ENCODE assay signal across 8 cellular contexts in genomic region chr10:124290095-124290795, GRCh38.
DNase-seq lines count a peak whose midpoint lies in the region; ATAC-seq and TF ChIP-seq lines count a peak whose summit lies in the region.

No MANE protein-coding gene starts in this region.

- H3K27ac ChIP-seq in SJCRH30 (peak overlapping the region; percentile 20), mesenchymal stem cell (ENCODE audit: low read length, poor library complexity, severe bottlenecking) (no peak overlapping the region)

- H3K4me1 Mint-ChIP-seq in HFFc6 (ENCODE audit: low read depth), result no peaks in the 10 kb centered on the region

- no peaks in the 10 kb centered on the region for H3K9me3 ChIP-seq in SJCRH30 (replicated peaks)
- no peaks in the 10 kb centered on the region for H3K9me3 ChIP-seq in mesenchymal stem cell (ENCODE audit: control insufficient read depth, low read length)
- H3K9me3 ChIP-seq in HAP-1, result no peaks in the 10 kb centered on the region

- TF ChIP-seq CTCF in GM13977 (IDR thresholded peaks at IDR 0.05; ENCODE audit: extremely low read depth, insufficient read depth, missing control alignments), result no peak
- TF ChIP-seq CTCF in HFFc6 (IDR thresholded peaks at IDR 0.05), result no peak

- H3K4me2 ChIP-seq in mesenchymal stem cell (ENCODE audit: low read length, poor library complexity, severe bottlenecking), result no peak overlapping the region

- peak overlapping the region in 1 of 2 experiments; percentile 75 for H3K14ac ChIP-seq in mesenchymal stem cell (ENCODE audit: low read length in 2 of 2)

- H2AK5ac ChIP-seq in mesenchymal stem cell (ENCODE audit: low read length, severe bottlenecking), result peak overlapping the region; percentile 18

- H4K91ac ChIP-seq in mesenchymal stem cell (ENCODE audit: low read length), result peak overlapping the region; percentile 90

- H3K27ac Mint-ChIP-seq in HFFc6, result no peak overlapping the region

- in situ Hi-C loops in GM13977 (cut with MboI; ENCODE audit: low pct_unique_long_range_greater_than_20kb, low sequenced_read_pairs, unreplicated experiment) (no loop called here), HAP-1 (cut with MboI; ENCODE audit: low sequenced_read_pairs) (no loop called here)

- H3K23ac ChIP-seq in mesenchymal stem cell (ENCODE audit: low read length in 2 of 2), result no peak overlapping the region

- no peak overlapping the region for H2BK15ac ChIP-seq in mesenchymal stem cell (ENCODE audit: low read depth, poor library complexity, severe bottlenecking)

- H2BK5ac ChIP-seq in mesenchymal stem cell (ENCODE audit: low read depth, low read length, poor library complexity, severe bottlenecking), result no peak overlapping the region

- H3K4me3 Mint-ChIP-seq in HFFc6, result no peak overlapping the region

- H3K4me1 ChIP-seq in SJCRH30 (peaks cover 24% of the 10 kb centered on the region), mesenchymal stem cell (ENCODE audit: control insufficient read depth, insufficient read depth, low read depth, low read length) (peaks cover 18% of the 10 kb centered on the region), HAP-1 (no peaks in the 10 kb centered on the region)

- ATAC-seq in HG02885 (IDR thresholded peaks at IDR 0.05; ENCODE audit: poor library complexity, unreplicated experiment), result peak; percentile 65

- no peak overlapping the region for H3K9ac ChIP-seq in mesenchymal stem cell (ENCODE audit: low read length)

- H3K27me3 ChIP-seq in SJCRH30 (no peaks in the 10 kb centered on the region), mesenchymal stem cell (ENCODE audit: control insufficient read depth in 1 of 2, insufficient read depth in 1 of 2, low read length in 2 of 2) (peaks cover 0 to 14% of the 10 kb centered on the region in 2 experiments), HAP-1 (ENCODE audit: low read depth) (no peaks in the 10 kb centered on the region)

- 36% methylated on average over 14 of the region's 14 CpGs for WGBS in mesenchymal stem cell

- H3K79me1 ChIP-seq in mesenchymal stem cell (replicated peaks; ENCODE audit: low read length, poor library complexity, severe bottlenecking), result no peaks in the 10 kb centered on the region

- peak overlapping the region; percentile 33 to 42 for H3K18ac ChIP-seq in mesenchymal stem cell (ENCODE audit: low read depth in 1 of 2, low read length in 2 of 2)

- peak overlapping the region; percentile 11 to 81 for H2BK12ac ChIP-seq in mesenchymal stem cell (ENCODE audit: low read length in 2 of 2)

- no peaks in the 10 kb centered on the region; the same call in 1 of the 2 replicates for H3K9me3 Mint-ChIP-seq in HFFc6

- peak overlapping the region; percentile 21 for H4K8ac ChIP-seq in mesenchymal stem cell (ENCODE audit: low read length)

- H3K4me3 ChIP-seq in SJCRH30, result no peak overlapping the region
- no peak overlapping the region for H3K4me3 ChIP-seq in mesenchymal stem cell (ENCODE audit: insufficient read depth in 1 of 2, low read depth in 1 of 2, low read length in 2 of 2)
- H3K4me3 ChIP-seq in HAP-1, result no peak overlapping the region

- H3K36me3 ChIP-seq in SJCRH30, result no peaks in the 10 kb centered on the region
- H3K36me3 ChIP-seq in mesenchymal stem cell (ENCODE audit: control insufficient read depth in 1 of 2, insufficient read depth in 2 of 2, low read depth in 1 of 2, low read length in 2 of 2), result no peaks in the 10 kb centered on the region
- no peaks in the 10 kb centered on the region for H3K36me3 ChIP-seq in HAP-1 (replicated peaks)

- peaks cover 11% of the 10 kb centered on the region; the same call in 1 of the 2 replicates for H3K27me3 Mint-ChIP-seq in HFFc6 (ENCODE audit: insufficient read depth)

- H2BK120ac ChIP-seq in mesenchymal stem cell (ENCODE audit: low read depth, low read length), result peak overlapping the region; percentile 55

- H3K4ac ChIP-seq in mesenchymal stem cell (ENCODE audit: low read depth in 1 of 2, low read length in 2 of 2), result peak overlapping the region; percentile 18 to 35

- H2AFZ ChIP-seq in mesenchymal stem cell (ENCODE audit: low read depth, low read length), result no peak overlapping the region

- DNase-seq in GM13977 (ENCODE audit: low spot score) (peak; percentile 45), SJCRH30 (peak; percentile 63 to 76), mesenchymal stem cell (peak; percentile 92), HFFc6 (no peak), NCI-H1436 (lab: John Stamatoyannopoulos, UW) (no peak), HAP-1 (ENCODE audit: low spot score in 2 of 2) (no peak)
- no peak for DNase-seq in central memory CD4-positive, alpha-beta T cell

- no peaks in the 10 kb centered on the region for H3K36me3 Mint-ChIP-seq in HFFc6 (ENCODE audit: low read depth)

Comparison
In these comparisons a context has a peak if more than half of its experiments do, and no peak if none do; other contexts are left out.
1. DNase-seq: peak in GM13977 (single experiment), SJCRH30 (2 of 2) and mesenchymal stem cell (single experiment); none in HFFc6 (single experiment), NCI-H1436 (single experiment), HAP-1 (0 of 2) and central memory CD4-positive, alpha-beta T cell (single experiment).